In the genomic region with DNA sequence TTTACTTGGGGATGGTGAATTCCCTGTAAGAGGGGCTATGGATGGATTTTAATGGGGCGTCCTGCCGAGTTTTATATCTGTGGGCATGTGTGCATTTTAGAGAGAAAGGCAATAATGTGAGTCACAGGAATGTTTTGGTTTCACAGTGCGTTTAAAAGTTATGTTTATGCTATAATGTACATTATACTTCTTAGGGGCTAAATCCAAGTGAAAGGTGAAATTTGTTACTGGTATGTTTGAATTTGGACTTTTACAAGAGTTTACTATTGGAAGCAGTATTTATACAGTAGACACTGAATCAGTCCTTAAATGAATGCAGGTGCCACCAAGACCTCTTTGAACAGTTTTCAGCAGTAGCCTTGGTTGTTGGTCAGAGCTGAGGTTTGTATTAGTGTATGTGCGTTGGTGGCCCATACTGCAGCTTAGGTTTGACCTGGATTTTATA, we compare ENCODE assay signal across 19 cellular contexts. TPM values are rescaled to one million over a fixed set of nuclear protein-coding genes. Genes with fewer than 3 reads are reported as not detected.
DNase-seq lines count a peak whose midpoint lies in the region; ATAC-seq and TF ChIP-seq lines count a peak whose summit lies in the region.
"Had no signal": no experiment of that assay in that cellular context is flagged by ENCODE, and none has a peak within 500 bp of the region (broad histone marks: within the 10 kb centered on the region; RNA-seq: fewer than 3 reads in every experiment).

No MANE protein-coding gene starts in this region.

- TF ChIP-seq RAD21 in neural cell (conservative IDR thresholded peaks at IDR 0.05), result no peak

- CTCF ChIA-PET in activated CD8-positive, alpha-beta memory T cell treated with anti-CD3 and anti-CD28 coated beads, Interleukin-2, amount 10 ng/mL, durations not matched to agents 7 days and 5 days (lab: Charles Lee), result no interaction called here
- CTCF ChIA-PET in HEK293T (lab: Yijun Ruan, JAX), result no interaction called here

- no peak overlapping the region for H2BK15ac ChIP-seq in mesendoderm (replicated peaks; ENCODE audit: low read depth)

- no peak overlapping the region for H2BK120ac ChIP-seq in mesendoderm (ENCODE audit: low read depth, low read length)

- peak overlapping the region; percentile 35 for H3K27ac Mint-ChIP-seq in activated CD8-positive, alpha-beta memory T cell treated with anti-CD3 and anti-CD28 coated beads, Interleukin-2, amount 10 ng/mL, durations not matched to agents 7 days and 5 days
- H3K27ac Mint-ChIP-seq: activated naive CD8-positive, alpha-beta T cell treated with anti-CD3 and anti-CD28 coated beads, Interleukin-2, amount 10 ng/mL, durations not matched to agents 7 days and 5 days; memory B cell; stimulated activated naive CD8-positive, alpha-beta T cell treated with anti-CD3 and anti-CD28 coated beads, Interleukin-15, amount 100 ng/mL, for 72 hours had no signal

- H2AK5ac ChIP-seq in mesendoderm (ENCODE audit: low read length), result no peak overlapping the region

- H3K36me3 ChIP-seq in adipocyte (ENCODE audit: control insufficient read depth, insufficient read depth, low read length, severe bottlenecking) (no peaks in the 10 kb centered on the region), neural cell (ENCODE audit: insufficient read depth, low read length) (no peaks in the 10 kb centered on the region), mesendoderm (ENCODE audit: control insufficient read depth, insufficient read depth, low read length) (no peaks in the 10 kb centered on the region)
- H3K36me3 ChIP-seq: SJSA1, upper lobe of left lung had no signal

- TF ChIP-seq EP300 in neural cell (conservative IDR thresholded peaks at IDR 0.05; ENCODE audit: poor library complexity, severe bottlenecking), result no peak

- H3K9ac ChIP-seq in adipocyte (ENCODE audit: low read length) (no peak overlapping the region), neural cell (ENCODE audit: low read length) (no peak overlapping the region), mesendoderm (ENCODE audit: low read length) (no peak overlapping the region)

- POLR2A ChIA-PET in HEK293T (lab: Yijun Ruan, JAX), result no interaction called here

- no peaks in the 10 kb centered on the region for H3F3A ChIP-seq in neural cell (ENCODE audit: insufficient read depth, low read length, poor library complexity, severe bottlenecking)

- H3K4me3 ChIP-seq in adipocyte (ENCODE audit: low read length) (no peak overlapping the region), neural cell (ENCODE audit: low read length) (peak overlapping the region; percentile 40), mesendoderm (ENCODE audit: low read length) (no peak overlapping the region)
- H3K4me3 ChIP-seq: A549, SJSA1, upper lobe of left lung had no signal

- peaks cover 2% of the 10 kb centered on the region for H3K79me1 ChIP-seq in mesendoderm (ENCODE audit: low read length)

- H3K36me3 Mint-ChIP-seq in activated CD8-positive, alpha-beta memory T cell treated with anti-CD3 and anti-CD28 coated beads, Interleukin-2, amount 10 ng/mL, durations not matched to agents 7 days and 5 days, result peaks cover 2% of the 10 kb centered on the region
- H3K36me3 Mint-ChIP-seq: activated naive CD8-positive, alpha-beta T cell treated with anti-CD3 and anti-CD28 coated beads, Interleukin-2, amount 10 ng/mL, durations not matched to agents 7 days and 5 days had no signal

- H3K4me1 ChIP-seq in adipocyte (ENCODE audit: control insufficient read depth, insufficient read depth, low read length), result peaks cover 10% of the 10 kb centered on the region
- H3K4me1 ChIP-seq in mesendoderm (ENCODE audit: control insufficient read depth, low read depth, low read length), result no peaks in the 10 kb centered on the region

- H3K23ac ChIP-seq in mesendoderm (ENCODE audit: low read length), result no peak overlapping the region

- no peak for ATAC-seq in activated CD8-positive, alpha-beta memory T cell treated with anti-CD3 and anti-CD28 coated beads, Interleukin-2, amount 10 ng/mL, durations not matched to agents 7 days and 5 days
- no peak for ATAC-seq in GM18520 (IDR thresholded peaks at IDR 0.05; ENCODE audit: unreplicated experiment)
- ATAC-seq: A549; stimulated activated naive CD8-positive, alpha-beta T cell treated with anti-CD3 and anti-CD28 coated beads, Interleukin-15, amount 100 ng/mL, for 72 hours had no signal

- H3K79me2 ChIP-seq in neural cell (replicated peaks; ENCODE audit: insufficient read depth, low read length) (peaks cover 71% of the 10 kb centered on the region), mesendoderm (ENCODE audit: control insufficient read depth, insufficient read depth, low read length) (peaks cover 22% of the 10 kb centered on the region)

- H3K4me3 Mint-ChIP-seq in activated CD8-positive, alpha-beta memory T cell treated with anti-CD3 and anti-CD28 coated beads, Interleukin-2, amount 10 ng/mL, durations not matched to agents 7 days and 5 days, result peak overlapping the region; percentile 34
- H3K4me3 Mint-ChIP-seq: activated naive CD8-positive, alpha-beta T cell treated with anti-CD3 and anti-CD28 coated beads, Interleukin-2, amount 10 ng/mL, durations not matched to agents 7 days and 5 days; CD14-positive monocyte; memory B cell had no signal

- no peak for TF ChIP-seq CTCF in neural cell (IDR thresholded peaks at IDR 0.05; ENCODE audit: poor library complexity, severe bottlenecking)

- no peaks in the 10 kb centered on the region for H3K27me3 Mint-ChIP-seq in activated CD8-positive, alpha-beta memory T cell treated with anti-CD3 and anti-CD28 coated beads, Interleukin-2, amount 10 ng/mL, durations not matched to agents 7 days and 5 days
- H3K27me3 Mint-ChIP-seq: activated naive CD8-positive, alpha-beta T cell treated with anti-CD3 and anti-CD28 coated beads, Interleukin-2, amount 10 ng/mL, durations not matched to agents 7 days and 5 days; memory B cell; stimulated activated naive CD8-positive, alpha-beta T cell treated with anti-CD3 and anti-CD28 coated beads, Interleukin-15, amount 100 ng/mL, for 72 hours had no signal

- no peak overlapping the region for H3K56ac ChIP-seq in mesendoderm (ENCODE audit: low read length)

- H3K27me3 ChIP-seq in adipocyte (replicated peaks; ENCODE audit: control insufficient read depth, insufficient read depth, low read length) (no peaks in the 10 kb centered on the region), neural cell (ENCODE audit: insufficient read depth, low read depth, low read length) (no peaks in the 10 kb centered on the region), mesendoderm (ENCODE audit: insufficient read depth, low read length, poor library complexity) (no peaks in the 10 kb centered on the region)
- H3K27me3 ChIP-seq: SJSA1, upper lobe of left lung had no signal

- DNase-seq in activated CD8-positive, alpha-beta memory T cell treated with anti-CD3 and anti-CD28 coated beads, Interleukin-2, amount 10 ng/mL, durations not matched to agents 7 days and 5 days, result no peak
- DNase-seq in activated CD8-positive, alpha-beta memory T cell treated with anti-CD3 and anti-CD28 coated beads, Interleukin-2, amount 50 U/mL, for 4 hours, result no peak
- DNase-seq in HEK293T (ENCODE audit: extremely low spot score) (no peak), adipocyte (ENCODE audit: low read depth) (peak; percentile 15), mesendoderm (no peak), NCI-H1436 (lab: John Stamatoyannopoulos, UW) (no peak)
- DNase-seq: activated CD4-positive, alpha-beta T cell treated with anti-CD3 and anti-CD28 coated beads for 48 hours; activated naive CD8-positive, alpha-beta T cell treated with anti-CD3 and anti-CD28 coated beads, Interleukin-2, amount 10 ng/mL, durations not matched to agents 7 days and 5 days; NCI-H2081 treated with DMSO at 0.1 percent for 48 hours; NCI-H526; stimulated activated naive CD8-positive, alpha-beta T cell treated with anti-CD3 and anti-CD28 coated beads, Interleukin-15, amount 100 ng/mL, for 72 hours; T-helper 9 cell; upper lobe of left lung had no signal

- H4K5ac ChIP-seq in mesendoderm (ENCODE audit: low read length), result no peak overlapping the region

- H2AFZ ChIP-seq in neural cell (ENCODE audit: low read depth, low read length), result no peak overlapping the region

- H3K9me2 ChIP-seq in neural cell (ENCODE audit: insufficient read depth, low read length), result no peaks in the 10 kb centered on the region

- no CpG with 5 or more reads among the region's 4 CpGs for WGBS in mesendoderm (ENCODE audit: extremely low coverage, insufficient coverage, low lambda C conversion rate)

- H3K27ac ChIP-seq in neural cell (ENCODE audit: low read length), result no peak overlapping the region
- H3K27ac ChIP-seq in mesendoderm (ENCODE audit: low read depth, low read length), result no peak overlapping the region
- H3K27ac ChIP-seq: A549, SJSA1, upper lobe of left lung had no signal

- H4K8ac ChIP-seq in mesendoderm (ENCODE audit: low read depth, low read length), result no peak overlapping the region

- H4K20me1 ChIP-seq in neural cell (ENCODE audit: insufficient read depth), result peaks cover 21% of the 10 kb centered on the region

- H3K9me3 ChIP-seq in adipocyte (ENCODE audit: control insufficient read depth, low read length) (no peaks in the 10 kb centered on the region), neural cell (ENCODE audit: low read length) (no peaks in the 10 kb centered on the region)
- H3K9me3 ChIP-seq: A549, SJSA1, upper lobe of left lung had no signal

- H3K4me1 Mint-ChIP-seq in activated CD8-positive, alpha-beta memory T cell treated with anti-CD3 and anti-CD28 coated beads, Interleukin-2, amount 10 ng/mL, durations not matched to agents 7 days and 5 days, result peaks cover 59% of the 10 kb centered on the region

- no peak overlapping the region for H3K18ac ChIP-seq in mesendoderm (ENCODE audit: low read length)

- H3K4me2 ChIP-seq in neural cell (ENCODE audit: low read length) (no peak overlapping the region), mesendoderm (ENCODE audit: low read length) (no peak overlapping the region)
- H3K4me2 ChIP-seq: A549 had no signal

- H3K9me3 Mint-ChIP-seq in activated CD8-positive, alpha-beta memory T cell treated with anti-CD3 and anti-CD28 coated beads, Interleukin-2, amount 10 ng/mL, durations not matched to agents 7 days and 5 days (ENCODE audit: low read depth), result no peaks in the 10 kb centered on the region
- H3K9me3 Mint-ChIP-seq: activated naive CD8-positive, alpha-beta T cell treated with anti-CD3 and anti-CD28 coated beads, Interleukin-2, amount 10 ng/mL, durations not matched to agents 7 days and 5 days; memory B cell; stimulated activated naive CD8-positive, alpha-beta T cell treated with anti-CD3 and anti-CD28 coated beads, Interleukin-15, amount 100 ng/mL, for 72 hours had no signal

- H3K4ac ChIP-seq in mesendoderm (ENCODE audit: low read depth, low read length), result no peak overlapping the region

- no peak overlapping the region for H2BK5ac ChIP-seq in mesendoderm (ENCODE audit: low read length)

TF ChIP-seq in HEK293T, 16 proteins besides CTCF, POLR2A, EP300 and RAD21:
- TF ChIP-seq CTBP1 (IDR thresholded peaks at IDR 0.05; ENCODE audit: borderline replicate concordance) (peak; percentile 66), FOXA1 (IDR thresholded peaks at IDR 0.05) (no peak)

RNA-seq across cellular contexts. Expression of a gene that starts 5.6 kb away (rescaled TPM):
- 1 to 10 TPM; 5.1 to 6.1 TPM for total RNA-seq in activated CD8-positive, alpha-beta memory T cell treated with anti-CD3 and anti-CD28 coated beads, Interleukin-2, amount 10 ng/mL, durations not matched to agents 7 days and 5 days
- 16.1 and 19.3 TPM in 2 replicates for polyA plus RNA-seq in neural cell
- 45.3 and 50.2 TPM in 2 replicates for polyA minus RNA-seq in neural cell
- polyA plus RNA-seq in mesendoderm (2013, experiment 1 of 2), result 3.8 TPM
- polyA plus RNA-seq in mesendoderm (2013, experiment 2 of 2), result 3.7 TPM
